25 cellular contexts compared by ENCODE assay signal in the genomic region with DNA sequence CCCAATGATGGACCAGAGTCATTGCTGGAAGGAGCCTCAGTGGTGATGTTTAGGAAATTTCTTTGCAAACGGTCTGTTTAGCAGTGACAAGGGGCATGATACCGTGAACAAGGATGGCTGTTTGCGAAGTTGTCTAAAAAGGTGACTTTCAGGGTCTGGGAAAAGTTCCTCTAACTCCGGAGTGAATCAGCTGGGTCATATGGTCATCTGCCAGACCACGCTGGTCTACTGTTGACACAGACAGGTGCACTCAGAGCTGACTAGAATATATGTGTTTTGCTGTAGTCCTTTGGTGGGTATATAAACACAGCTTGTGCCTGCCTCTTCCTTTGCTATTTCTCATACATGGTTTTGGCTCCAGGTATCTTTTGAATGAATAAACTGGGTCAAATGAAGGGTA.
"Had no signal": no experiment of that assay in that cellular context is flagged by ENCODE, and none has a peak within 500 bp of the region (broad histone marks: within the 10 kb centered on the region; RNA-seq: fewer than 3 reads in every experiment).

No MANE protein-coding gene starts in this region.

- H3K27ac ChIP-seq: breast epithelium, RWPE1 had no signal

- H3K27me3 ChIP-seq: breast epithelium had no signal

- H3K4me3 ChIP-seq: breast epithelium had no signal

- ATAC-seq: activated naive CD4-positive, alpha-beta T cell treated with anti-CD3 and anti-CD28 coated beads, Interleukin-2, amount 50 U/mL, for 72 hours; activated naive CD8-positive, alpha-beta T cell treated with anti-CD3 and anti-CD28 coated beads, Interleukin-2, amount 50 U/mL, for 24 hours; activated T-cell treated with anti-CD3 and anti-CD28 coated beads, Interleukin-2, amount 50 U/mL, for 4 hours; Panc1 had no signal

- DNase-seq: activated B cell treated with CpG ODN at 0.5 μM for 24 hours; activated CD4-positive, alpha-beta T cell treated with anti-CD3 and anti-CD28 coated beads for 1 hour; activated CD4-positive, alpha-beta T cell treated with anti-CD3 and anti-CD28 coated beads, Interleukin-2, amount 10 ng/mL, durations not matched to agents 24 days and 14 days; activated CD4-positive, alpha-beta T cell treated with anti-CD3 and anti-CD28 coated beads, Interleukin-2, amount 50 U/mL, for 48 hours; activated CD8-positive, alpha-beta memory T cell treated with anti-CD3 and anti-CD28 coated beads for 24 hours; activated effector memory CD4-positive, alpha-beta T cell treated with anti-CD3 and anti-CD28 coated beads, Interleukin-2, amount 50 U/mL, for 16 hours; activated naive CD4-positive, alpha-beta T cell treated with Interleukin-2 at 50 U/mL for 16 hours; activated naive CD8-positive, alpha-beta T cell treated with anti-CD3 and anti-CD28 coated beads, Interleukin-2, amount 50 U/mL, for 24 hours; activated T-cell treated with anti-CD3 and anti-CD28 coated beads, Interleukin-2, amount 50 U/mL, for 4 hours; amygdala; central memory CD4-positive, alpha-beta T cell; NCI-H1048; NCI-H1930; NCI-H2171 treated with DMSO at 0.1 percent for 48 hours; NCI-H226; NCI-H526; NCI-H774; NK-92 treated with Interleukin-12 subunit alpha and Interleukin-12 subunit beta, amount 100 ng/mL, for 24 hours; OCI-M1; Right ventricle myocardium superior; T-helper 9 cell had no signal

- H3K9me3 ChIP-seq: breast epithelium had no signal

- H3K36me3 ChIP-seq: breast epithelium had no signal
